Comparison of ENCODE assay signal across 8 cellular contexts in the genomic region with DNA sequence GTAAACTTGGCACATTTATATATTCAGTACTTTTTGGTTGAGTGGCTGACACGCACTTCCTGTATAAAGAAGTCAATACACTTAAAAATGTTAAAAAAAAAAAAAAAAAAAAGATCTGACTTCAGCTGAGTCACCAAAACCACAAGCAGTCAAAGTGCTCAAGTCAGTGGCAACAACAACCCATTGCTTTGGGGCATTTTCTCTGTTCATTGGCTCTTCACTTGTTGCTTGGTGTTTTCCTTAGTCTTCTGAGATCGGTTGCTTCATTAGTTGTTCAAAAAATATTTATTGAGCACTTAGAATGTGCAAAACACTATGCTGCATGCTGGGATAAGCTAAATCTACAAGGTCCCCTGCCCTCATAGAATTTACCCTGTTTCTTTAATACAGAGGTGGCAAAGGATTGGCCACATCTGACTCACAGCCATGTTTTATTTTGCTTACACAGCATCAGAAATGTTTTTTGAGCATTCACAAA.
DNase-seq lines count a peak whose midpoint lies in the region; ATAC-seq and TF ChIP-seq lines count a peak whose summit lies in the region.

No MANE protein-coding gene starts in this region.

- peak overlapping the region; percentile 83 to 93 (median 90) for H3K27ac Mint-ChIP-seq in CD14-positive monocyte

- peak overlapping the region; percentile 4 to 74 for H3K4me3 Mint-ChIP-seq in CD14-positive monocyte

- TF ChIP-seq CTCF in CD14-positive monocyte (IDR thresholded peaks at IDR 0.05): no peak
- no peak for TF ChIP-seq CTCF in brain microvascular endothelial cell (IDR thresholded peaks at IDR 0.05; ENCODE audit: low read depth, low read length, missing control alignments)

- intact Hi-C loops in CD14-positive monocyte (cut with micrococcal nuclease): loop anchor here (2.0 to 10.0 kb wide), 4 partner anchors 63 to 183 kb away; partner anchors contain the start of gene ZNRF2 (in 1 of the 2)
- intact Hi-C loops in head of caudate nucleus (cut with DNase I): no loop called here

- H3K9ac ChIP-seq in mucosa of rectum (ENCODE audit: low read depth in 1 of 2, low read length in 2 of 2): peak overlapping the region in 1 of 2 donors; percentile 36

- H3K4me1 Mint-ChIP-seq in CD14-positive monocyte: peaks cover 69% of the 10 kb centered on the region

- ATAC-seq in GM19328 (IDR thresholded peaks at IDR 0.05; ENCODE audit: unreplicated experiment) (peak; percentile 68), HG03378 (IDR thresholded peaks at IDR 0.05; ENCODE audit: unreplicated experiment) (peak; percentile 78), SK-N-SH treated with all-trans-retinoic acid at 6 μM for 48 hours (peak; percentile 88)

- peaks cover 3 to 9% of the 10 kb centered on the region in 2 donors for H3K4me1 ChIP-seq in mucosa of rectum (ENCODE audit: control insufficient read depth in 2 of 2, insufficient read depth in 2 of 2, low read length in 2 of 2)

- H3K9me3 Mint-ChIP-seq in CD14-positive monocyte: no peaks in the 10 kb centered on the region

- H3K9me3 ChIP-seq in mucosa of rectum (ENCODE audit: control insufficient read depth in 2 of 2, low read length in 2 of 2): no peaks in the 10 kb centered on the region

- DNase-seq in CD14-positive monocyte (ENCODE audit: low spot score) (peak; percentile 58), brain microvascular endothelial cell (peak; percentile 76), head of caudate nucleus (no peak), hippocampal formation (lab: John Stamatoyannopoulos, UW) (no peak)

- H3K27me3 ChIP-seq in brain microvascular endothelial cell (replicated peaks): no peaks in the 10 kb centered on the region
- H3K27me3 ChIP-seq in mucosa of rectum (ENCODE audit: control insufficient read depth in 2 of 2, insufficient read depth in 2 of 2, low read length in 2 of 2): no peaks in the 10 kb centered on the region

- no peaks in the 10 kb centered on the region for H3K36me3 ChIP-seq in brain microvascular endothelial cell (replicated peaks)
- H3K36me3 ChIP-seq in mucosa of rectum (ENCODE audit: control insufficient read depth in 2 of 2, insufficient read depth in 2 of 2, low read length in 2 of 2): no peaks in the 10 kb centered on the region

- H3K27ac ChIP-seq in brain microvascular endothelial cell (peak overlapping the region; percentile 58), mucosa of rectum (ENCODE audit: low read depth in 2 of 2, low read length in 2 of 2) (peak overlapping the region; percentile 70 to 72)

- in situ Hi-C loops in brain microvascular endothelial cell (cut with HindIII; ENCODE audit: low pct_ligation_motif_present, low sequenced_read_pairs): no loop called here

- H3K36me3 Mint-ChIP-seq in CD14-positive monocyte: peaks cover 0 to 3% of the 10 kb centered on the region in 2 donors

- H3K4me3 ChIP-seq in brain microvascular endothelial cell (ENCODE audit: low read depth, low read length): no peak overlapping the region
- H3K4me3 ChIP-seq in mucosa of rectum (ENCODE audit: low read length in 2 of 2): no peak overlapping the region

- no peaks in the 10 kb centered on the region for H3K27me3 Mint-ChIP-seq in CD14-positive monocyte (ENCODE audit: low read depth in 3 of 3)

TF ChIP-seq in SK-N-SH treated with all-trans-retinoic acid at 6 μM for 48 hours, 23 proteins besides CTCF, POLR2A, EP300 and RAD21:
- TF ChIP-seq ZC3H10 (CRISPR knock-in tag; IDR thresholded peaks at IDR 0.05): no peak
- no peak for TF ChIP-seq POU6F1 (CRISPR knock-in tag; IDR thresholded peaks at IDR 0.05; ENCODE audit: borderline replicate concordance, low read depth)
- no peak for TF ChIP-seq ZNF565 (CRISPR knock-in tag; conservative IDR thresholded peaks at IDR 0.05; ENCODE audit: low read depth)
- no peak for TF ChIP-seq ZNF70 (CRISPR knock-in tag; IDR thresholded peaks at IDR 0.05)
- TF ChIP-seq OSR1 (CRISPR knock-in tag; IDR thresholded peaks at IDR 0.05): no peak
- TF ChIP-seq CREB5 (CRISPR knock-in tag; IDR thresholded peaks at IDR 0.05; ENCODE audit: low read depth): no peak
- no peak for TF ChIP-seq SNAI2 (CRISPR knock-in tag; IDR thresholded peaks at IDR 0.05)
- TF ChIP-seq TOX (CRISPR knock-in tag; IDR thresholded peaks at IDR 0.05; ENCODE audit: borderline replicate concordance): peak; percentile 41; the same call in 1 of the 2 replicates
- no peak for TF ChIP-seq ZNF8 (CRISPR knock-in tag; IDR thresholded peaks at IDR 0.05)
- TF ChIP-seq BACH2 (CRISPR knock-in tag; IDR thresholded peaks at IDR 0.05; ENCODE audit: borderline replicate concordance): no peak
- 0 out of 2 replicates have a peak, but pooled peaks have one; percentile 25 for TF ChIP-seq ISL1 (CRISPR knock-in tag; IDR thresholded peaks at IDR 0.05)
- no peak for TF ChIP-seq ZFP30 (CRISPR knock-in tag; IDR thresholded peaks at IDR 0.05)
- TF ChIP-seq, protein P1, sequence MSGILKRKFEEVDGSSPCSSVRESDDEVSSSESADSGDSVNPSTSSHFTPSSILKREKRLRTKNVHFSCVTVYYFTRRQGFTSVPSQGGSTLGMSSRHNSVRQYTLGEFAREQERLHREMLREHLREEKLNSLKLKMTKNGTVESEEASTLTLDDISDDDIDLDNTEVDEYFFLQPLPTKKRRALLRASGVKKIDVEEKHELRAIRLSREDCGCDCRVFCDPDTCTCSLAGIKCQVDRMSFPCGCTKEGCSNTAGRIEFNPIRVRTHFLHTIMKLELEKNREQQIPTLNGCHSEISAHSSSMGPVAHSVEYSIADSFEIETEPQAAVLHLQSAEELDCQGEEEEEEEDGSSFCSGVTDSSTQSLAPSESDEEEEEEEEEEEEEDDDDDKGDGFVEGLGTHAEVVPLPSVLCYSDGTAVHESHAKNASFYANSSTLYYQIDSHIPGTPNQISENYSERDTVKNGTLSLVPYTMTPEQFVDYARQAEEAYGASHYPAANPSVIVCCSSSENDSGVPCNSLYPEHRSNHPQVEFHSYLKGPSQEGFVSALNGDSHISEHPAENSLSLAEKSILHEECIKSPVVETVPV (CRISPR knock-in tag; IDR thresholded peaks at IDR 0.05): no peak
- TF ChIP-seq ESRRG (CRISPR knock-in tag; IDR thresholded peaks at IDR 0.05): no peak
- TF ChIP-seq RARB (CRISPR knock-in tag; IDR thresholded peaks at IDR 0.05): 0 out of 2 replicates have a peak, but pooled peaks have one; percentile 37
- TF ChIP-seq ZFP3 (CRISPR knock-in tag; IDR thresholded peaks at IDR 0.05): no peak
- no peak for TF ChIP-seq PATZ1 (CRISPR knock-in tag; IDR thresholded peaks at IDR 0.05; ENCODE audit: borderline replicate concordance)
- no peak for TF ChIP-seq GLIS3 (CRISPR knock-in tag; IDR thresholded peaks at IDR 0.05)
- no peak for TF ChIP-seq PPARA (CRISPR knock-in tag; IDR thresholded peaks at IDR 0.05; ENCODE audit: borderline replicate concordance)

Comparison
In these comparisons a context has a peak if more than half of its experiments do, and no peak if none do; other contexts are left out.
1. DNase-seq: peak in CD14-positive monocyte (single experiment) and brain microvascular endothelial cell (single experiment); none in head of caudate nucleus (0 of 42) and hippocampal formation (0 of 2).
2. Peak in every context shown above with its lines, with median percentiles within 50 percentile points of each other: ATAC-seq.